In genomic region chr13:19810151-19810550, GRCh38 we compare ENCODE assay signal across 22 cellular contexts. TPM values are rescaled to one million over a fixed set of nuclear protein-coding genes. Genes with fewer than 3 reads are reported as not detected.
DNase-seq lines count a peak whose midpoint lies in the region; ATAC-seq and TF ChIP-seq lines count a peak whose summit lies in the region.
"Had no signal": no experiment of that assay in that cellular context is flagged by ENCODE, and none has a peak within 500 bp of the region (broad histone marks: within the 10 kb centered on the region; RNA-seq: fewer than 3 reads in every experiment).

No MANE protein-coding gene starts in this region.

- POLR2A ChIA-PET in HEK293 (lab: Yijun Ruan, JAX): no interaction called here

- no peaks in the 10 kb centered on the region for H3K27me3 Mint-ChIP-seq in nephron progenitor cell (ENCODE audit: low read depth, poor library complexity)
- H3K27me3 Mint-ChIP-seq: CD4-positive, alpha-beta memory T cell had no signal

- H3K4me3 ChIP-seq in HEK293 (ENCODE audit: low read depth, low read length) (no peak overlapping the region), spleen (no peak overlapping the region), left ventricle myocardium inferior (no peak overlapping the region)
- H3K4me3 ChIP-seq: A549; BLaER1 treated with 17β-estradiol and CSF1 and Interleukin-3, amounts not matched to agents 10 nM and 100 nM; GM12878; GM23338; HAP-1 had no signal

- DNase-seq in NCI-H146 treated with DMSO at 0.1 percent for 48 hours (lab: John Stamatoyannopoulos, UW; ENCODE audit: unreplicated experiment) (peak; percentile 6), nephron progenitor cell (no peak), spleen (peak; percentile 13), left ventricle myocardium inferior (no peak), C1 segment of cervical spinal cord (lab: John Stamatoyannopoulos, UW) (no peak)
- DNase-seq: 8988T; ACHN; AML-193; BE2C; Calu3; CD4-positive, alpha-beta memory T cell; COR-L47; DMS79; EL; GDM1 had no signal

- TF ChIP-seq CTCF in HEK293 (tag by site-specific recombination; IDR thresholded peaks at IDR 0.05): no peak
- TF ChIP-seq CTCF in nephron progenitor cell (IDR thresholded peaks at IDR 0.05): no peak
- TF ChIP-seq CTCF in spleen (IDR thresholded peaks at IDR 0.05 in 8 of 11, conservative IDR thresholded peaks at IDR 0.05 in 3 of 11): no peak
- TF ChIP-seq CTCF in left ventricle myocardium inferior (IDR thresholded peaks at IDR 0.05; ENCODE audit: borderline replicate concordance): no peak

- peaks cover 4% of the 10 kb centered on the region for H3K9me3 Mint-ChIP-seq in nephron progenitor cell
- H3K9me3 Mint-ChIP-seq: CD4-positive, alpha-beta memory T cell had no signal

- H3K36me3 ChIP-seq in HEK293 (ENCODE audit: control insufficient read depth in 2 of 2, insufficient read depth in 1 of 2, low read length in 2 of 2) (no peaks in the 10 kb centered on the region; a peak in 1 of 3 replicates), spleen (peaks cover 0 to 28% (median 0%) of the 10 kb centered on the region in 6 donors), left ventricle myocardium inferior (peaks cover 3% of the 10 kb centered on the region)
- H3K36me3 ChIP-seq: BE2C, HAP-1 had no signal

- H3K27ac Mint-ChIP-seq in nephron progenitor cell: peak overlapping the region; percentile 57
- H3K27ac Mint-ChIP-seq: CD4-positive, alpha-beta memory T cell; GM23338 had no signal

- WGBS in spleen, 5 donors: 90 to 99% (median 95%) methylated on average over 4 of the region's 4 CpGs

- no peaks in the 10 kb centered on the region for H3K4me1 Mint-ChIP-seq in nephron progenitor cell
- H3K4me1 Mint-ChIP-seq: CD4-positive, alpha-beta memory T cell; GM23338 had no signal

- H3K9me3 ChIP-seq in HEK293 (ENCODE audit: control insufficient read depth, insufficient read depth, low read depth, low read length) (no peaks in the 10 kb centered on the region), spleen (no peaks in the 10 kb centered on the region), left ventricle myocardium inferior (replicated peaks) (no peaks in the 10 kb centered on the region)
- H3K9me3 ChIP-seq: A549, BE2C, HAP-1 had no signal

- ATAC-seq in HG02981 (IDR thresholded peaks at IDR 0.05; ENCODE audit: unreplicated experiment): no peak
- ATAC-seq: A549, GM12878, GM23338 had no signal

- no peak overlapping the region for H3K4me3 Mint-ChIP-seq in nephron progenitor cell
- H3K4me3 Mint-ChIP-seq: CD4-positive, alpha-beta memory T cell; GM23338 had no signal

- intact Hi-C loops in spleen (cut with DNase I; ENCODE audit: low total_unique reads): no loop called here
- intact Hi-C loops in left ventricle myocardium inferior (cut with micrococcal nuclease): no loop called here

- peaks cover 24% of the 10 kb centered on the region for H3K36me3 Mint-ChIP-seq in nephron progenitor cell (ENCODE audit: low read depth)

- CTCF ChIA-PET in HEK293 (lab: Yijun Ruan, JAX): interaction anchor here (1.2 kb wide), 1 partner anchor 10 kb away, joined by 3 read pairs; no protein-coding TSS in a partner anchor

- H3K27ac ChIP-seq in HEK293 (ENCODE audit: extremely low read depth, low read depth, low read length) (no peak overlapping the region), spleen (no peak overlapping the region), left ventricle myocardium inferior (replicated peaks) (no peak overlapping the region)
- H3K27ac ChIP-seq: A549; BLaER1 treated with 17β-estradiol and CSF1 and Interleukin-3, amounts not matched to agents 10 nM and 100 nM had no signal

- H3K4me1 ChIP-seq in HEK293 (ENCODE audit: control insufficient read depth, insufficient read depth, low read length): no peaks in the 10 kb centered on the region
- H3K4me1 ChIP-seq in spleen: no peaks in the 10 kb centered on the region
- H3K4me1 ChIP-seq in left ventricle myocardium inferior: no peaks in the 10 kb centered on the region
- H3K4me1 ChIP-seq: A549, BE2C, HAP-1 had no signal

- no peaks in the 10 kb centered on the region for H3K27me3 ChIP-seq in spleen (replicated peaks in 1 of 7)
- no peaks in the 10 kb centered on the region for H3K27me3 ChIP-seq in left ventricle myocardium inferior (ENCODE audit: low read depth)
- H3K27me3 ChIP-seq: BE2C; BLaER1 treated with 17β-estradiol and CSF1 and Interleukin-3, amounts not matched to agents 10 nM and 100 nM had no signal

- no peak for TF ChIP-seq POLR2A in spleen (IDR thresholded peaks at IDR 0.05)

TF ChIP-seq in HEK293, 187 proteins besides CTCF, POLR2A, EP300 and RAD21:
- peak; percentile 34; the same call in 1 of the 2 replicates for TF ChIP-seq OSR2 (tag by site-specific recombination; IDR thresholded peaks at IDR 0.05)
- no peak for TF ChIP-seq ZNF335 (tag by site-specific recombination; conservative IDR thresholded peaks at IDR 0.05)
- peak; percentile 18; the same call in 1 of the 2 replicates for TF ChIP-seq FEZF1 (tag by site-specific recombination; IDR thresholded peaks at IDR 0.05)
- no peak for TF ChIP-seq ZNF362 (tag by site-specific recombination; IDR thresholded peaks at IDR 0.05)
- TF ChIP-seq PRDM6 (tag by site-specific recombination; IDR thresholded peaks at IDR 0.05): peak; percentile 73
TF ChIP-seq in HEK293: peak in this region for 3.

RNA-seq across cellular contexts. Expression of gene PSPC1, which starts 27.4 kb away (rescaled TPM):
- total RNA-seq in spleen: 10 to 100 TPM; 52.9 to 79.8 (median 64.5) TPM
- 10 to 100 TPM; 32.7 to 52.5 (median 39.5) TPM for polyA plus RNA-seq in spleen
- 25.3 TPM for total RNA-seq in left ventricle myocardium inferior

RNA-seq across cellular contexts. Expression of gene ZMYM5, which starts 53.3 kb away (rescaled TPM):
- 10 to 100 TPM; 13.2 to 24.4 (median 18.8) TPM for total RNA-seq in spleen
- 1 to 10 TPM; 5.7 to 7.4 (median 6.6) TPM for polyA plus RNA-seq in spleen
- 7.5 TPM for total RNA-seq in left ventricle myocardium inferior

Comparison
In these comparisons a context has a peak if more than half of its experiments do, and no peak if none do; other contexts are left out.
1. DNase-seq: peak in NCI-H146 treated with DMSO at 0.1 percent for 48 hours (single experiment) and spleen (single experiment); none in nephron progenitor cell (single experiment), left ventricle myocardium inferior (single experiment) and C1 segment of cervical spinal cord (0 of 14).